16 cellular contexts compared by ENCODE assay signal in the genomic region with DNA sequence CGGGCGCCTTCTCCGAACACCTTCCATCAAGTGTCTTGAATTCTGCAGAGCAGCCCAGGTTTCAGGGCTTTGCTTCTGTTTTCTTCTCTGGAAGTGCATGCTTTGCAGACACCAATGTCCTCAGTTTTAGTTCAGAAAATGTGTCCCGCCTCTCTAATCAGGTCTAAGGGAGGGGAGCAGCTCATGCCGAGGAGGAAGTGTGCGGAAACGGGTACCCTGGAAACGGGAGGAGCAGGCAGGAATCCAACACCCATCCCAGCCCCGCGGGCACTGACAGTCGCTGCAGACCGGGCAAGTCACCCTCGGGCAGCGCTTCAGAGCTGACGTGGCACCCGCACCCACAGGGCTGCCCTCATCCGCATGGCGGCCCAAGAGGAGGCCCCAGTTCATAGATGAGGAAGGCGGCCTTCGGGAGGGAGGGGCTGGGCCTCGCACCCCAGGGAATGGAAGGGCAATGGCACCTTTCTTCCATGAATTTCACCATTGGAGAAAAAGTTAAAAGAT.
"Had no signal": no experiment of that assay in that cellular context is flagged by ENCODE, and none has a peak within 500 bp of the region (broad histone marks: within the 10 kb centered on the region; RNA-seq: fewer than 3 reads in every experiment).

No MANE protein-coding gene starts in this region.

- H3K4me1 Mint-ChIP-seq: memory B cell had no signal

- FAIRE-seq: islet of Langerhans, TTC549, urothelium cell line had no signal

- DNase-seq: activated CD4-positive, alpha-beta T cell treated with anti-CD3 and anti-CD28 coated beads, Interleukin-2, amount 10 ng/mL, durations not matched to agents 7 days and 5 days; activated CD4-positive, CD25-positive, alpha-beta regulatory T cell; activated naive CD4-positive, alpha-beta T cell; esophagus squamous epithelium; foreskin fibroblast; stimulated activated naive B cell treated with anti-CD40 and anti-IgM and Interleukin-4, amounts not matched to agents 10 μg/mL and 1 μg/mL and 100 μg/mL, for 72 hours; substantia nigra; T-helper 2 cell had no signal

- H3K27ac Mint-ChIP-seq: activated CD4-positive, alpha-beta T cell treated with anti-CD3 and anti-CD28 coated beads, Interleukin-2, amount 10 ng/mL, durations not matched to agents 7 days and 5 days; memory B cell; stimulated activated naive B cell treated with anti-CD40 and anti-IgM and Interleukin-4, amounts not matched to agents 10 μg/mL and 1 μg/mL and 100 μg/mL, for 72 hours had no signal

- H3K27ac ChIP-seq: breast epithelium, esophagus squamous epithelium, neutrophil had no signal

- H3K36me3 ChIP-seq: breast epithelium, esophagus squamous epithelium, neutrophil had no signal

- H3K4me1 ChIP-seq: breast epithelium, esophagus squamous epithelium had no signal

- H3K4me3 Mint-ChIP-seq: activated CD4-positive, alpha-beta T cell treated with anti-CD3 and anti-CD28 coated beads, Interleukin-2, amount 10 ng/mL, durations not matched to agents 7 days and 5 days; memory B cell; stimulated activated naive B cell treated with anti-CD40 and anti-IgM and Interleukin-4, amounts not matched to agents 10 μg/mL and 1 μg/mL and 100 μg/mL, for 72 hours had no signal

- H3K36me3 Mint-ChIP-seq: memory B cell; stimulated activated naive B cell treated with anti-CD40 and anti-IgM and Interleukin-4, amounts not matched to agents 10 μg/mL and 1 μg/mL and 100 μg/mL, for 72 hours had no signal

- H3K9me3 Mint-ChIP-seq: activated CD4-positive, alpha-beta T cell treated with anti-CD3 and anti-CD28 coated beads, Interleukin-2, amount 10 ng/mL, durations not matched to agents 7 days and 5 days; stimulated activated naive B cell treated with anti-CD40 and anti-IgM and Interleukin-4, amounts not matched to agents 10 μg/mL and 1 μg/mL and 100 μg/mL, for 72 hours had no signal

- H3K4me3 ChIP-seq: breast epithelium, esophagus squamous epithelium, smooth muscle cell had no signal

- ATAC-seq: left lobe of liver; stimulated activated naive B cell treated with anti-CD40 and anti-IgM and Interleukin-4, amounts not matched to agents 10 μg/mL and 1 μg/mL and 100 μg/mL, for 72 hours had no signal

- H3K4me2 ChIP-seq: smooth muscle cell had no signal

- H3K9me3 ChIP-seq: breast epithelium, esophagus squamous epithelium, neutrophil had no signal
